ENCODE assay signal across 29 cellular contexts in genomic region chr19:28350037-28350436, GRCh38.
"Had no signal": no experiment of that assay in that cellular context is flagged by ENCODE, and none has a peak within 500 bp of the region (broad histone marks: within the 10 kb centered on the region; RNA-seq: fewer than 3 reads in every experiment).

No MANE protein-coding gene starts in this region.

- H3K4me3 Mint-ChIP-seq: activated B cell treated with CpG ODN at 0.5 μM for 24 hours; activated CD4-positive, alpha-beta memory T cell treated with anti-CD3 and anti-CD28 coated beads, Interleukin-2, amount 10 ng/mL, durations not matched to agents 7 days and 5 days; activated CD4-positive, alpha-beta T cell treated with anti-CD3 and anti-CD28 coated beads for 36 hours; activated CD4-positive, alpha-beta T cell treated with anti-CD3 and anti-CD28 coated beads, Interleukin-2, amount 10 ng/mL, durations not matched to agents 24 days and 14 days; activated naive CD4-positive, alpha-beta T cell treated with anti-CD3 and anti-CD28 coated beads, Interleukin-2, amount 10 ng/mL, durations not matched to agents 7 days and 5 days; activated naive CD8-positive, alpha-beta T cell treated with anti-CD3 and anti-CD28 coated beads, Interleukin-2, amount 10 ng/mL, durations not matched to agents 7 days and 5 days; activated T-cell treated with anti-CD3 and anti-CD28 coated beads, Interleukin-2, amount 50 U/mL, for 24 hours; activated T-cell treated with anti-CD3 and anti-CD28 coated beads, Interleukin-2, amount 50 U/mL, for 72 hours; effector memory CD8-positive, alpha-beta T cell; T-cell; T-helper 1 cell treated with Interleukin-12 subunit alpha and Interleukin-12 subunit beta and Interleukin-4 antibody, amounts not matched to agents 30 μg/mL and 1 μg/mL, for 36 hours; T-helper 2 cell treated with Interferon-gamma antibody and Interleukin-4, amounts not matched to agents 5 μg/mL and 100 μg/mL, for 36 hours had no signal

- H3K4me3 ChIP-seq: esophagus squamous epithelium had no signal

- H3K4me1 Mint-ChIP-seq: activated B cell treated with CpG ODN at 0.5 μM for 24 hours; activated CD4-positive, alpha-beta memory T cell treated with anti-CD3 and anti-CD28 coated beads, Interleukin-2, amount 10 ng/mL, durations not matched to agents 7 days and 5 days; activated CD4-positive, alpha-beta T cell treated with anti-CD3 and anti-CD28 coated beads for 36 hours; activated CD4-positive, alpha-beta T cell treated with anti-CD3 and anti-CD28 coated beads, Interleukin-2, amount 10 ng/mL, durations not matched to agents 24 days and 14 days; activated naive CD4-positive, alpha-beta T cell treated with anti-CD3 and anti-CD28 coated beads, Interleukin-2, amount 10 ng/mL, durations not matched to agents 7 days and 5 days; activated naive CD8-positive, alpha-beta T cell treated with anti-CD3 and anti-CD28 coated beads, Interleukin-2, amount 10 ng/mL, durations not matched to agents 7 days and 5 days; T-cell had no signal

- H3K27ac ChIP-seq: brain microvascular endothelial cell, esophagus squamous epithelium, WERI-Rb-1 had no signal

- ATAC-seq: activated CD4-positive, alpha-beta T cell treated with anti-CD3 and anti-CD28 coated beads for 36 hours; activated CD4-positive, CD25-positive, alpha-beta regulatory T cell treated with anti-CD3 and anti-CD28 coated beads, Interleukin-2, amount 50 U/mL, for 24 hours; activated naive CD4-positive, alpha-beta T cell treated with anti-CD3 and anti-CD28 coated beads, Interleukin-2, amount 50 U/mL, for 72 hours; activated T-cell treated with anti-CD3 and anti-CD28 coated beads, Interleukin-2, amount 50 U/mL, for 72 hours; effector memory CD8-positive, alpha-beta T cell; T-cell had no signal

- H3K27ac Mint-ChIP-seq: activated B cell treated with CpG ODN at 0.5 μM for 24 hours; activated CD4-positive, alpha-beta memory T cell treated with anti-CD3 and anti-CD28 coated beads, Interleukin-2, amount 10 ng/mL, durations not matched to agents 7 days and 5 days; activated CD4-positive, alpha-beta T cell treated with anti-CD3 and anti-CD28 coated beads for 36 hours; activated CD4-positive, alpha-beta T cell treated with anti-CD3 and anti-CD28 coated beads, Interleukin-2, amount 10 ng/mL, durations not matched to agents 24 days and 14 days; activated naive CD4-positive, alpha-beta T cell treated with anti-CD3 and anti-CD28 coated beads, Interleukin-2, amount 10 ng/mL, durations not matched to agents 7 days and 5 days; activated naive CD4-positive, alpha-beta T cell treated with anti-CD3 and anti-CD28 coated beads, Interleukin-2, amount 50 U/mL, for 72 hours; activated naive CD8-positive, alpha-beta T cell treated with anti-CD3 and anti-CD28 coated beads, Interleukin-2, amount 10 ng/mL, durations not matched to agents 7 days and 5 days; activated T-cell treated with anti-CD3 and anti-CD28 coated beads, Interleukin-2, amount 50 U/mL, for 24 hours; activated T-cell treated with anti-CD3 and anti-CD28 coated beads, Interleukin-2, amount 50 U/mL, for 72 hours; effector memory CD8-positive, alpha-beta T cell; T-cell; T-helper 1 cell treated with Interleukin-12 subunit alpha and Interleukin-12 subunit beta and Interleukin-4 antibody, amounts not matched to agents 30 μg/mL and 1 μg/mL, for 36 hours; T-helper 2 cell treated with Interferon-gamma antibody and Interleukin-4, amounts not matched to agents 5 μg/mL and 100 μg/mL, for 36 hours had no signal

- H3K36me3 Mint-ChIP-seq: activated naive CD4-positive, alpha-beta T cell treated with anti-CD3 and anti-CD28 coated beads, Interleukin-2, amount 10 ng/mL, durations not matched to agents 7 days and 5 days; activated naive CD8-positive, alpha-beta T cell treated with anti-CD3 and anti-CD28 coated beads, Interleukin-2, amount 10 ng/mL, durations not matched to agents 7 days and 5 days; T-cell had no signal

- H3K4me1 ChIP-seq: esophagus squamous epithelium had no signal

- H3K27me3 Mint-ChIP-seq: activated B cell treated with CpG ODN at 0.5 μM for 24 hours; activated CD4-positive, alpha-beta memory T cell treated with anti-CD3 and anti-CD28 coated beads, Interleukin-2, amount 10 ng/mL, durations not matched to agents 7 days and 5 days; activated CD4-positive, alpha-beta T cell treated with anti-CD3 and anti-CD28 coated beads for 36 hours; activated CD4-positive, alpha-beta T cell treated with anti-CD3 and anti-CD28 coated beads, Interleukin-2, amount 10 ng/mL, durations not matched to agents 24 days and 14 days; activated naive CD4-positive, alpha-beta T cell treated with anti-CD3 and anti-CD28 coated beads, Interleukin-2, amount 10 ng/mL, durations not matched to agents 7 days and 5 days; activated naive CD8-positive, alpha-beta T cell treated with anti-CD3 and anti-CD28 coated beads, Interleukin-2, amount 10 ng/mL, durations not matched to agents 7 days and 5 days; activated T-cell treated with anti-CD3 and anti-CD28 coated beads, Interleukin-2, amount 50 U/mL, for 24 hours; effector memory CD8-positive, alpha-beta T cell; T-cell had no signal

- DNase-seq: activated B cell treated with CpG ODN at 0.5 μM for 24 hours; activated CD4-positive, alpha-beta memory T cell treated with anti-CD3 and anti-CD28 coated beads, Interleukin-2, amount 10 ng/mL, durations not matched to agents 7 days and 5 days; activated CD4-positive, alpha-beta T cell treated with anti-CD3 and anti-CD28 coated beads for 36 hours; activated CD4-positive, alpha-beta T cell treated with anti-CD3 and anti-CD28 coated beads, Interleukin-2, amount 10 ng/mL, durations not matched to agents 24 days and 14 days; activated CD4-positive, alpha-beta T cell treated with anti-CD3 and anti-CD28 coated beads, Interleukin-2, amount 50 U/mL, for 4 hours; activated CD8-positive, alpha-beta memory T cell treated with anti-CD3 and anti-CD28 coated beads, Interleukin-2, amount 50 U/mL, for 48 hours; activated gamma-delta T cell; activated naive CD4-positive, alpha-beta T cell; activated naive CD4-positive, alpha-beta T cell treated with anti-CD3 and anti-CD28 coated beads, Interleukin-2, amount 10 ng/mL, durations not matched to agents 7 days and 5 days; activated naive CD8-positive, alpha-beta T cell treated with anti-CD3 and anti-CD28 coated beads, Interleukin-2, amount 10 ng/mL, durations not matched to agents 7 days and 5 days; activated T-cell treated with anti-CD3 and anti-CD28 coated beads for 4 hours; activated T-cell treated with anti-CD3 and anti-CD28 coated beads, Interleukin-2, amount 50 U/mL, for 24 hours; activated T-cell treated with anti-CD3 and anti-CD28 coated beads, Interleukin-2, amount 50 U/mL, for 72 hours; brain microvascular endothelial cell; caudate nucleus; cortex of kidney; dermis blood vessel endothelial cell; effector CD4-positive, alpha-beta T cell; effector memory CD8-positive, alpha-beta T cell; erythroblast; esophagus squamous epithelium; head of caudate nucleus; T-cell; T1000; WERI-Rb-1 had no signal

- H3K36me3 ChIP-seq: brain microvascular endothelial cell, esophagus squamous epithelium, WERI-Rb-1 had no signal

- H3K27me3 ChIP-seq: brain microvascular endothelial cell, esophagus squamous epithelium had no signal
